14 cellular contexts compared by ENCODE assay signal in the genomic region with DNA sequence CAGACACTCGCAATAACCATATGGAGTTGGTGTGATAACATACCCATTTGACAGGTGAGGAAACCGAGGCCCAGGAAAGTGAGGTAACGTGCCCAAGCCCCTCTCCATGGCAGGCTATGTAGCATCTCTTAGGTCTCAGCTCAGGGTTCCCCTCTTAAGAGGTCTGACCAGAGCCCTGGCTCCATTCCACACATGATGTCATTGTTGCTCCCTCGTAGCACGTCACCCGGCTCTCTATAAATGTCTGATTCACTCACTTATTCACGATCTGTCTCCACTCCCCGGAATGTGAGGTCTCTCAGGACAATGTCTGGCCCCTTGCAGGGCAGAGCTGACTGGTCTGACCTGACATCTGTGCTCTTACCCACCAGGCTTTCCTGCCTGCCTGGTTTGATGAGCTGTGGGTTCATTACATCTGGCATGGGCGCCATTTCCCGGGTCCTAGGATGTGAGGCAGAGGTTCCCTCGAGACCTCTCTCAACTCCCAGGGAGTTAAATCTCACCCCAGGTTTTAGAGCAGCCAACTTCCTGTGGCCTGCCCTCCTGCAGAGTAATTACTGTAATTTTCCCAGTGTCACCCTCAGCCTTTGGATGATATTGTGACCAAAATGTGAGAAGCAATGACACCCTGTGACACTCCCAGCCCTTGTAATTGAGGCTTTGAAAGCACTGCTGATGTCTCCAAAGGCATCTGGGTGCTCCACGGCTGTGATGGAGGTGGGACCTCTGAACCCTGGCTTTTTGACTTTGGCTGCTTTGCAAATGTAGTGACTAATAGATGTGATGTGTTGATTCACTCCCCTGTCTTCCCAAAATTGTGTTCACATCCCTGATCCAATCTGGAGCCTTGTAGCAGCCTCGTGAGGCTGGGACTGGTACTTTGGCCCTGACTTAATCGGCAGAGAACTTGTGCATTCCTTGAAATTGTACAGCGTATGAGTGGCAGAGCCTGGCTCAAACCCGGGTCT. TPM values are rescaled to one million over a fixed set of nuclear protein-coding genes. Genes with fewer than 3 reads are reported as not detected.
DNase-seq lines count a peak whose midpoint lies in the region; FAIRE-seq and TF ChIP-seq lines count a peak whose summit lies in the region.
"Had no signal": no experiment of that assay in that cellular context is flagged by ENCODE, and none has a peak within 500 bp of the region (broad histone marks: within the 10 kb centered on the region; RNA-seq: fewer than 3 reads in every experiment).

No MANE protein-coding gene starts in this region.

- H3K4me3 ChIP-seq in AG09309 (ENCODE audit: control insufficient read depth, low read depth, low read length) (no peak overlapping the region), brain microvascular endothelial cell (ENCODE audit: low read depth, low read length) (no peak overlapping the region)
- H3K4me3 ChIP-seq: dorsolateral prefrontal cortex had no signal

- in situ Hi-C loops in brain microvascular endothelial cell (cut with HindIII; ENCODE audit: low pct_ligation_motif_present, low sequenced_read_pairs), result no loop called here

- H3K27ac ChIP-seq in brain microvascular endothelial cell, result peak overlapping the region; percentile 67
- H3K27ac ChIP-seq: dorsolateral prefrontal cortex had no signal

- H3K36me3 ChIP-seq in brain microvascular endothelial cell (replicated peaks), result no peaks in the 10 kb centered on the region

- TF ChIP-seq CTCF in AG09309 (IDR thresholded peaks at IDR 0.05; ENCODE audit: control insufficient read depth, insufficient read depth, low read depth, low read length, missing control alignments) (no peak), brain microvascular endothelial cell (IDR thresholded peaks at IDR 0.05; ENCODE audit: low read depth, low read length, missing control alignments) (peak; percentile 4)

- peak; percentile 92 for DNase-seq in AG09309 (ENCODE audit: low read depth)
- peak; percentile 64 for DNase-seq in HTR-8/SVneo (ENCODE audit: insufficient read length, low spot score)
- peak; percentile 93 for DNase-seq in brain microvascular endothelial cell
- DNase-seq in myocyte (ENCODE audit: low read depth), result peak; percentile 68
- DNase-seq in germinal center (ENCODE audit: low spot score), result no peak
- DNase-seq in activated CD4-positive, alpha-beta T cell treated with anti-CD3 and anti-CD28 coated beads, Interleukin-2, amount 50 U/mL, for 48 hours, result no peak
- DNase-seq in stimulated activated CD4-positive, alpha-beta T cell treated with anti-CD3 and anti-CD28 coated beads, Interleukin-12 subunit alpha, Interleukin-12 subunit beta, amount 100 ng/mL, for 4 hours, result no peak
- no peak for DNase-seq in activated gamma-delta T cell (lab: John Stamatoyannopoulos, UW)
- DNase-seq: activated CD4-positive, CD25-positive, alpha-beta regulatory T cell treated with anti-CD3 and anti-CD28 coated beads, Interleukin-2, amount 50 U/mL, for 72 hours; dorsolateral prefrontal cortex; NCI-H2107; SHP77 treated with DMSO at 0.1 percent for 48 hours; stimulated activated naive CD4-positive, alpha-beta T cell treated with Interleukin-2 at 50 U/mL for 16 hours had no signal

- FAIRE-seq in HTR-8/SVneo (lab: Jason Lieb, UNC), result no peak
- FAIRE-seq: D721Med had no signal

- H3K27me3 ChIP-seq in brain microvascular endothelial cell (replicated peaks), result no peaks in the 10 kb centered on the region

RNA-seq across cellular contexts. Expression of a gene that starts 10.6 kb away (rescaled TPM):
- not detected in 2 replicates for total RNA-seq in myocyte
- not detected for polyA plus RNA-seq in myocyte (2012)

Comparison
In these comparisons a context has a peak if more than half of its experiments do, and no peak if none do; other contexts are left out.
1. DNase-seq: peak in AG09309 (single experiment), HTR-8/SVneo (single experiment), brain microvascular endothelial cell (single experiment) and myocyte (single experiment); none in germinal center (single experiment), activated CD4-positive, alpha-beta T cell treated with anti-CD3 and anti-CD28 coated beads, Interleukin-2, amount 50 U/mL, for 48 hours (0 of 2), stimulated activated CD4-positive, alpha-beta T cell treated with anti-CD3 and anti-CD28 coated beads, Interleukin-12 subunit alpha, Interleukin-12 subunit beta, amount 100 ng/mL, for 4 hours (single experiment) and activated gamma-delta T cell (single experiment).